ENCODE assay signal across 1 cellular context in genomic region chr12:6849976-6850560, GRCh38.
TF ChIP-seq lines count a peak whose summit lies in the region.

No MANE protein-coding gene starts in this region.

TF ChIP-seq in HepG2, 621 proteins besides CTCF, POLR2A, EP300 and RAD21:
- TF ChIP-seq ELF4 (CRISPR knock-in tag; IDR thresholded peaks at IDR 0.05; ENCODE audit: borderline replicate concordance) (no peak), TEF (CRISPR knock-in tag; IDR thresholded peaks at IDR 0.05) (no peak), IRF2 (CRISPR knock-in tag; IDR thresholded peaks at IDR 0.05) (no peak), ZNF430 (CRISPR knock-in tag; IDR thresholded peaks at IDR 0.05) (no peak), TCF12 (IDR thresholded peaks at IDR 0.05) (no peak), TCF12 (CRISPR knock-in tag; IDR thresholded peaks at IDR 0.05) (no peak), GLMP (CRISPR knock-in tag; IDR thresholded peaks at IDR 0.05; ENCODE audit: borderline replicate concordance) (no peak), ZFY (CRISPR knock-in tag; IDR thresholded peaks at IDR 0.05) (no peak), SIX4 (CRISPR knock-in tag; IDR thresholded peaks at IDR 0.05) (no peak), PHB2 (IDR thresholded peaks at IDR 0.05; ENCODE audit: partially characterized antibody) (no peak), BCL6 (CRISPR knock-in tag; IDR thresholded peaks at IDR 0.05) (no peak), HNRNPH1 (optimal IDR thresholded peaks at IDR 0.05; ENCODE audit: low read depth, low read length) (no peak), ETV5 (CRISPR knock-in tag; IDR thresholded peaks at IDR 0.05; ENCODE audit: borderline replicate concordance) (no peak), ZBTB20 (CRISPR knock-in tag; IDR thresholded peaks at IDR 0.05; ENCODE audit: borderline replicate concordance, low read depth) (no peak), ZBTB33 (CRISPR knock-in tag; IDR thresholded peaks at IDR 0.05) (no peak), ZNF362 (CRISPR knock-in tag; IDR thresholded peaks at IDR 0.05; ENCODE audit: borderline replicate concordance) (no peak)
